ENCODE assay signal across 2 cellular contexts in genomic region chr2:32210767-32211408, GRCh38.
TF ChIP-seq lines count a peak whose summit lies in the region.

No MANE protein-coding gene starts in this region.

TF ChIP-seq in GM23338, 12 proteins besides CTCF, POLR2A, EP300 and RAD21 (continued from another document):
- TF ChIP-seq JUNB (IDR thresholded peaks at IDR 0.05; ENCODE audit: unreplicated experiment), result no peak
- no peak for TF ChIP-seq ZNF114 (CRISPR knock-in tag; IDR thresholded peaks at IDR 0.05)
- no peak for TF ChIP-seq ZNF331 (CRISPR knock-in tag; IDR thresholded peaks at IDR 0.05; ENCODE audit: low read depth)
- TF ChIP-seq REST (IDR thresholded peaks at IDR 0.05; ENCODE audit: unreplicated experiment), result no peak
- TF ChIP-seq, protein P1, sequence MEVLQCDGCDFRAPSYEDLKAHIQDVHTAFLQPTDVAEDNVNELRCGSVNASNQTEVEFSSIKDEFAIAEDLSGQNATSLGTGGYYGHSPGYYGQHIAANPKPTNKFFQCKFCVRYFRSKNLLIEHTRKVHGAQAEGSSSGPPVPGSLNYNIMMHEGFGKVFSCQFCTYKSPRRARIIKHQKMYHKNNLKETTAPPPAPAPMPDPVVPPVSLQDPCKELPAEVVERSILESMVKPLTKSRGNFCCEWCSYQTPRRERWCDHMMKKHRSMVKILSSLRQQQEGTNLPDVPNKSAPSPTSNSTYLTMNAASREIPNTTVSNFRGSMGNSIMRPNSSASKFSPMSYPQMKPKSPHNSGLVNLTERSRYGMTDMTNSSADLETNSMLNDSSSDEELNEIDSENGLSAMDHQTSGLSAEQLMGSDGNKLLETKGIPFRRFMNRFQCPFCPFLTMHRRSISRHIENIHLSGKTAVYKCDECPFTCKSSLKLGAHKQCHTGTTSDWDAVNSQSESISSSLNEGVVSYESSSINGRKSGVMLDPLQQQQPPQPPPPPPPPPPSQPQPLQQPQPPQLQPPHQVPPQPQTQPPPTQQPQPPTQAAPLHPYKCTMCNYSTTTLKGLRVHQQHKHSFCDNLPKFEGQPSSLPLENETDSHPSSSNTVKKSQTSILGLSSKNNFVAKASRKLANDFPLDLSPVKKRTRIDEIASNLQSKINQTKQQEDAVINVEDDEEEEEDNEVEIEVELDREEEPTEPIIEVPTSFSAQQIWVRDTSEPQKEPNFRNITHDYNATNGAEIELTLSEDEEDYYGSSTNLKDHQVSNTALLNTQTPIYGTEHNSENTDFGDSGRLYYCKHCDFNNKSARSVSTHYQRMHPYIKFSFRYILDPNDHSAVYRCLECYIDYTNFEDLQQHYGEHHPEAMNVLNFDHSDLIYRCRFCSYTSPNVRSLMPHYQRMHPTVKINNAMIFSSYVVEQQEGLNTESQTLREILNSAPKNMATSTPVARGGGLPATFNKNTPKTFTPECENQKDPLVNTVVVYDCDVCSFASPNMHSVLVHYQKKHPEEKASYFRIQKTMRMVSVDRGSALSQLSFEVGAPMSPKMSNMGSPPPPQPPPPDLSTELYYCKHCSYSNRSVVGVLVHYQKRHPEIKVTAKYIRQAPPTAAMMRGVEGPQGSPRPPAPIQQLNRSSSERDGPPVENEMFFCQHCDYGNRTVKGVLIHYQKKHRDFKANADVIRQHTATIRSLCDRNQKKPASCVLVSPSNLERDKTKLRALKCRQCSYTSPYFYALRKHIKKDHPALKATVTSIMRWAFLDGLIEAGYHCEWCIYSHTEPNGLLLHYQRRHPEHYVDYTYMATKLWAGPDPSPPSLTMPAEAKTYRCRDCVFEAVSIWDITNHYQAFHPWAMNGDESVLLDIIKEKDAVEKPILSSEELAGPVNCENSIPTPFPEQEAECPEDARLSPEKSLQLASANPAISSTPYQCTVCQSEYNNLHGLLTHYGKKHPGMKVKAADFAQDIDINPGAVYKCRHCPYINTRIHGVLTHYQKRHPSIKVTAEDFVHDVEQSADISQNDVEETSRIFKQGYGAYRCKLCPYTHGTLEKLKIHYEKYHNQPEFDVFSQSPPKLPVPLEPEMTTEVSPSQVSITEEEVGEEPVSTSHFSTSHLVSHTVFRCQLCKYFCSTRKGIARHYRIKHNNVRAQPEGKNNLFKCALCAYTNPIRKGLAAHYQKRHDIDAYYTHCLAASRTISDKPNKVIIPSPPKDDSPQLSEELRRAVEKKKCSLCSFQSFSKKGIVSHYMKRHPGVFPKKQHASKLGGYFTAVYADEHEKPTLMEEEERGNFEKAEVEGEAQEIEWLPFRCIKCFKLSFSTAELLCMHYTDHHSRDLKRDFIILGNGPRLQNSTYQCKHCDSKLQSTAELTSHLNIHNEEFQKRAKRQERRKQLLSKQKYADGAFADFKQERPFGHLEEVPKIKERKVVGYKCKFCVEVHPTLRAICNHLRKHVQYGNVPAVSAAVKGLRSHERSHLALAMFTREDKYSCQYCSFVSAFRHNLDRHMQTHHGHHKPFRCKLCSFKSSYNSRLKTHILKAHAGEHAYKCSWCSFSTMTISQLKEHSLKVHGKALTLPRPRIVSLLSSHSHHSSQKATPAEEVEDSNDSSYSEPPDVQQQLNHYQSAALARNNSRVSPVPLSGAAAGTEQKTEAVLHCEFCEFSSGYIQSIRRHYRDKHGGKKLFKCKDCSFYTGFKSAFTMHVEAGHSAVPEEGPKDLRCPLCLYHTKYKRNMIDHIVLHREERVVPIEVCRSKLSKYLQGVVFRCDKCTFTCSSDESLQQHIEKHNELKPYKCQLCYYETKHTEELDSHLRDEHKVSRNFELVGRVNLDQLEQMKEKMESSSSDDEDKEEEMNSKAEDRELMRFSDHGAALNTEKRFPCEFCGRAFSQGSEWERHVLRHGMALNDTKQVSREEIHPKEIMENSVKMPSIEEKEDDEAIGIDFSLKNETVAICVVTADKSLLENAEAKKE (CRISPR knock-in tag; IDR thresholded peaks at IDR 0.05), result no peak
- no peak for TF ChIP-seq EZH2phosphoT487 (IDR thresholded peaks at IDR 0.05; ENCODE audit: unreplicated experiment)
- TF ChIP-seq CREB1 (CRISPR knock-in tag; IDR thresholded peaks at IDR 0.05; ENCODE audit: low read depth), result no peak
- TF ChIP-seq EZH2 (IDR thresholded peaks at IDR 0.05; ENCODE audit: low read depth, unreplicated experiment), result no peak
- TF ChIP-seq ETS1 (IDR thresholded peaks at IDR 0.05), result no peak

TF ChIP-seq in WTC11, 78 proteins besides CTCF, POLR2A, EP300 and RAD21 (continued from another document):
- TF ChIP-seq ESRRA (CRISPR knock-in tag; IDR thresholded peaks at IDR 0.05; ENCODE audit: borderline replicate concordance), result no peak
